8 cellular contexts compared by ENCODE assay signal in the genomic region with DNA sequence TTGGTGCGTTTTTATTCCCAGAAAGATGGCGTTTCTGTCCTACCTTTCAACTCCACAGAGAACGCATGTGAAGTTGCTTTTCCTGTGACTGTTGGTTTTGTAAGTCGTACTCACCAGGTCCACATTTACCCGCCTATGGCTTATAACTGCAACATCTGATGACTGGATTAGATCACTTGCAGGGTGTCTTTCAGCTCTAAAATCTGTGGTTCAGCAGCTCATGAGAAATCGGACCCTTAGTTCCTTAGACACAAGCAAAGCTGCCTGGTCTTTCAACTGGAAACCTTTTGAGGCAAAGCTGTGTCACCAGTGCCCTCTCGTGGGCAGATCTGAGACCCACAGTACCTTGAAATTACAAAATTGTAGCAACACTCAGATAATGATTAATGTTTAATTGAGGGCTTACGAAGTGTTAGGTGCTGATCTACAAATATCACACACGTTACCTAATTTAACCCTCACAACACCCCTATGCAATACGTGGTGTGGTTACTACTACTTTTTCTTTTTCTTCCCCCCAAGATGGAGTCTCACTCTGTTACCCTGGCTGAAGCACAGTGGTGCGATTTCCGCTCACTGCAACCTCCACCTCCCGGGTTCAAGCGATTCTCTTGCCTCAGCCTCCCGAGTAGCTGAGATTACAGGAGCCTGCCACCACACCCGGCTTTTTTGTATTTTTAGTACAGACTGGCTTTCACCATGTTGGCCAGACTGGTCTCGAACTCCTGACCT.
DNase-seq lines count a peak whose midpoint lies in the region; ATAC-seq and TF ChIP-seq lines count a peak whose summit lies in the region.

No MANE protein-coding gene starts in this region.

- H3K27me3 ChIP-seq in GM06990 (replicated peaks; ENCODE audit: control insufficient read depth, insufficient read depth, low read length) (no peaks in the 10 kb centered on the region), SU-DHL-6 (ENCODE audit: low read length) (no peaks in the 10 kb centered on the region), heart right ventricle (peaks cover 0 to 13% (median 4%) of the 10 kb centered on the region in 7 donors), gastrocnemius medialis (no peaks in the 10 kb centered on the region), sigmoid colon (no peaks in the 10 kb centered on the region)

- in situ Hi-C loops in gastrocnemius medialis (cut with MboI; ENCODE audit: low sequenced_read_pairs in 4 of 4), result no loop called here

- H3K4me1 ChIP-seq in heart right ventricle (peaks cover 0 to 22% (median 0%) of the 10 kb centered on the region in 9 donors), gastrocnemius medialis (no peaks in the 10 kb centered on the region), sigmoid colon (no peaks in the 10 kb centered on the region)

- no peak overlapping the region for H3K9ac ChIP-seq in SU-DHL-6 (ENCODE audit: low read length)

- H3K4me3 ChIP-seq in GM06990 (replicated peaks; ENCODE audit: low read depth, low read length) (no peak overlapping the region), SU-DHL-6 (ENCODE audit: insufficient read depth, low read length, poor library complexity, severe bottlenecking) (no peak overlapping the region), heart right ventricle (peak overlapping the region in 1 of 10 donors; percentile 15), gastrocnemius medialis (no peak overlapping the region), sigmoid colon (no peak overlapping the region)

- no peak for TF ChIP-seq EP300 in Ishikawa (IDR thresholded peaks at IDR 0.05; ENCODE audit: borderline replicate concordance)
- TF ChIP-seq EP300 in sigmoid colon (IDR thresholded peaks at IDR 0.05), result no peak

- WGBS in heart right ventricle, 2 donors, result 58 to 60% methylated on average over 17 of the region's 17 CpGs
- WGBS in sigmoid colon, 2 donors, result 55 to 59% methylated on average over 17 of the region's 17 CpGs

- H3K4me2 ChIP-seq in SU-DHL-6 (ENCODE audit: low read depth, low read length, poor library complexity, severe bottlenecking), result no peak overlapping the region

- no peak for TF ChIP-seq POLR2A in gastrocnemius medialis (IDR thresholded peaks at IDR 0.05)
- no peak for TF ChIP-seq POLR2A in sigmoid colon (IDR thresholded peaks at IDR 0.05)

- H3K4me1 Mint-ChIP-seq in activated naive CD8-positive, alpha-beta T cell (ENCODE audit: low read depth), result peaks cover 42% of the 10 kb centered on the region

- H3K27ac ChIP-seq in SU-DHL-6 (ENCODE audit: low read depth, low read length) (no peak overlapping the region), heart right ventricle (peak overlapping the region in 1 of 10 donors; percentile 65), gastrocnemius medialis (no peak overlapping the region), sigmoid colon (no peak overlapping the region)

- TF ChIP-seq CTCF in GM06990 (IDR thresholded peaks at IDR 0.05; ENCODE audit: insufficient read depth, low read length, poor library complexity, severe bottlenecking) (peak; percentile 77), SU-DHL-6 (IDR thresholded peaks at IDR 0.05; ENCODE audit: insufficient read depth, low read length, poor library complexity, severe bottlenecking) (peak; percentile 78), heart right ventricle (IDR thresholded peaks at IDR 0.05) (peak; percentile 30 to 81 (median 63)), gastrocnemius medialis (IDR thresholded peaks at IDR 0.05 in 4 of 5, conservative IDR thresholded peaks at IDR 0.05 in 1 of 5) (peak in 3 of 5 experiments; percentile 14 to 44 (median 24)), sigmoid colon (IDR thresholded peaks at IDR 0.05) (peak in 2 of 4 experiments; percentile 17 to 27)

- TF ChIP-seq RAD21 in Ishikawa (IDR thresholded peaks at IDR 0.05; ENCODE audit: low read depth), result peak; percentile 90

- intact Hi-C loops in heart right ventricle (cut with DNase I) (no loop called here), gastrocnemius medialis (cut with DNase I; ENCODE audit: low total_unique reads) (no loop called here), posterior vena cava (cut with DNase I) (no loop called here), sigmoid colon (cut with DNase I) (no loop called here)

- no peaks in the 10 kb centered on the region for H3K36me3 ChIP-seq in GM06990 (ENCODE audit: control insufficient read depth, insufficient read depth, low read length)
- no peaks in the 10 kb centered on the region for H3K36me3 ChIP-seq in SU-DHL-6 (ENCODE audit: low read length)
- no peaks in the 10 kb centered on the region for H3K36me3 ChIP-seq in heart right ventricle
- no peaks in the 10 kb centered on the region for H3K36me3 ChIP-seq in gastrocnemius medialis
- no peaks in the 10 kb centered on the region for H3K36me3 ChIP-seq in sigmoid colon

- peak overlapping the region; percentile 96 for H3K27ac Mint-ChIP-seq in activated naive CD8-positive, alpha-beta T cell

- peak in 5 of 8 donors; percentile 23 to 67 (median 55) for ATAC-seq in heart right ventricle
- ATAC-seq in gastrocnemius medialis, result no peak

- no peaks in the 10 kb centered on the region for H3K9me3 Mint-ChIP-seq in activated naive CD8-positive, alpha-beta T cell (ENCODE audit: low read depth)

- H3K36me3 Mint-ChIP-seq in activated naive CD8-positive, alpha-beta T cell, result peaks cover under 1% of the 10 kb centered on the region

- H3F3A ChIP-seq in SU-DHL-6 (ENCODE audit: insufficient read depth), result no peaks in the 10 kb centered on the region

- no peaks in the 10 kb centered on the region for H4K20me1 ChIP-seq in SU-DHL-6 (ENCODE audit: low read depth, low read length)

- no peak overlapping the region for H2AFZ ChIP-seq in SU-DHL-6 (ENCODE audit: low read depth, low read length, severe bottlenecking)

- H3K9me3 ChIP-seq in SU-DHL-6 (ENCODE audit: insufficient read depth, low read length), result no peaks in the 10 kb centered on the region
- no peaks in the 10 kb centered on the region for H3K9me3 ChIP-seq in heart right ventricle
- H3K9me3 ChIP-seq in gastrocnemius medialis, result no peaks in the 10 kb centered on the region
- H3K9me3 ChIP-seq in sigmoid colon, result no peaks in the 10 kb centered on the region

- DNase-seq in GM06990 (ENCODE audit: extremely low read depth, insufficient read length) (no peak), heart right ventricle (peak; percentile 29 to 34), gastrocnemius medialis (no peak), posterior vena cava (ENCODE audit: low spot score) (no peak), sigmoid colon (no peak)

- H3K9me2 ChIP-seq in SU-DHL-6 (replicated peaks; ENCODE audit: insufficient read depth, low read length), result no peaks in the 10 kb centered on the region

- H3K27me3 Mint-ChIP-seq in activated naive CD8-positive, alpha-beta T cell, result no peaks in the 10 kb centered on the region

- H3K79me2 ChIP-seq in SU-DHL-6 (ENCODE audit: insufficient read depth, low read length), result no peaks in the 10 kb centered on the region

- peak overlapping the region; percentile 85 for H3K4me3 Mint-ChIP-seq in activated naive CD8-positive, alpha-beta T cell

TF ChIP-seq in Ishikawa, 13 proteins besides CTCF, POLR2A, EP300 and RAD21:
- TF ChIP-seq, protein P1, sequence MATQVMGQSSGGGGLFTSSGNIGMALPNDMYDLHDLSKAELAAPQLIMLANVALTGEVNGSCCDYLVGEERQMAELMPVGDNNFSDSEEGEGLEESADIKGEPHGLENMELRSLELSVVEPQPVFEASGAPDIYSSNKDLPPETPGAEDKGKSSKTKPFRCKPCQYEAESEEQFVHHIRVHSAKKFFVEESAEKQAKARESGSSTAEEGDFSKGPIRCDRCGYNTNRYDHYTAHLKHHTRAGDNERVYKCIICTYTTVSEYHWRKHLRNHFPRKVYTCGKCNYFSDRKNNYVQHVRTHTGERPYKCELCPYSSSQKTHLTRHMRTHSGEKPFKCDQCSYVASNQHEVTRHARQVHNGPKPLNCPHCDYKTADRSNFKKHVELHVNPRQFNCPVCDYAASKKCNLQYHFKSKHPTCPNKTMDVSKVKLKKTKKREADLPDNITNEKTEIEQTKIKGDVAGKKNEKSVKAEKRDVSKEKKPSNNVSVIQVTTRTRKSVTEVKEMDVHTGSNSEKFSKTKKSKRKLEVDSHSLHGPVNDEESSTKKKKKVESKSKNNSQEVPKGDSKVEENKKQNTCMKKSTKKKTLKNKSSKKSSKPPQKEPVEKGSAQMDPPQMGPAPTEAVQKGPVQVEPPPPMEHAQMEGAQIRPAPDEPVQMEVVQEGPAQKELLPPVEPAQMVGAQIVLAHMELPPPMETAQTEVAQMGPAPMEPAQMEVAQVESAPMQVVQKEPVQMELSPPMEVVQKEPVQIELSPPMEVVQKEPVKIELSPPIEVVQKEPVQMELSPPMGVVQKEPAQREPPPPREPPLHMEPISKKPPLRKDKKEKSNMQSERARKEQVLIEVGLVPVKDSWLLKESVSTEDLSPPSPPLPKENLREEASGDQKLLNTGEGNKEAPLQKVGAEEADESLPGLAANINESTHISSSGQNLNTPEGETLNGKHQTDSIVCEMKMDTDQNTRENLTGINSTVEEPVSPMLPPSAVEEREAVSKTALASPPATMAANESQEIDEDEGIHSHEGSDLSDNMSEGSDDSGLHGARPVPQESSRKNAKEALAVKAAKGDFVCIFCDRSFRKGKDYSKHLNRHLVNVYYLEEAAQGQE (IDR thresholded peaks at IDR 0.05; ENCODE audit: low read depth), result no peak
- no peak for TF ChIP-seq EGR1 (IDR thresholded peaks at IDR 0.05)
- no peak for TF ChIP-seq TEAD4 (IDR thresholded peaks at IDR 0.05)
- no peak for TF ChIP-seq CEBPB (IDR thresholded peaks at IDR 0.05)
- TF ChIP-seq ZBTB7A (IDR thresholded peaks at IDR 0.05; ENCODE audit: low read depth), result no peak
- TF ChIP-seq FOXM1 (IDR thresholded peaks at IDR 0.05; ENCODE audit: borderline replicate concordance, low read depth), result no peak
- TF ChIP-seq, protein P2, sequence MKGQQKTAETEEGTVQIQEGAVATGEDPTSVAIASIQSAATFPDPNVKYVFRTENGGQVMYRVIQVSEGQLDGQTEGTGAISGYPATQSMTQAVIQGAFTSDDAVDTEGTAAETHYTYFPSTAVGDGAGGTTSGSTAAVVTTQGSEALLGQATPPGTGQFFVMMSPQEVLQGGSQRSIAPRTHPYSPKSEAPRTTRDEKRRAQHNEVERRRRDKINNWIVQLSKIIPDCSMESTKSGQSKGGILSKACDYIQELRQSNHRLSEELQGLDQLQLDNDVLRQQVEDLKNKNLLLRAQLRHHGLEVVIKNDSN (IDR thresholded peaks at IDR 0.05), result no peak
- no peak for TF ChIP-seq TCF12 (IDR thresholded peaks at IDR 0.05; ENCODE audit: low read depth)
- TF ChIP-seq YY1 (IDR thresholded peaks at IDR 0.05; ENCODE audit: low read depth), result no peak
- TF ChIP-seq NFIC (IDR thresholded peaks at IDR 0.05), result no peak
- TF ChIP-seq CREB1 (IDR thresholded peaks at IDR 0.05; ENCODE audit: low read depth), result no peak
- TF ChIP-seq, protein P3, sequence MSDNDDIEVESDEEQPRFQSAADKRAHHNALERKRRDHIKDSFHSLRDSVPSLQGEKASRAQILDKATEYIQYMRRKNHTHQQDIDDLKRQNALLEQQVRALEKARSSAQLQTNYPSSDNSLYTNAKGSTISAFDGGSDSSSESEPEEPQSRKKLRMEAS (IDR thresholded peaks at IDR 0.05), result no peak
- TF ChIP-seq TAF1 (IDR thresholded peaks at IDR 0.05; ENCODE audit: low read depth), result no peak

Comparison
In these comparisons a context has a peak if more than half of its experiments do, and no peak if none do; other contexts are left out.
1. DNase-seq: peak in heart right ventricle (2 of 2); none in GM06990 (single experiment), gastrocnemius medialis (0 of 2), posterior vena cava (single experiment) and sigmoid colon (single experiment).
2. ATAC-seq: peak in heart right ventricle (5 of 8); none in gastrocnemius medialis (0 of 2).